Comparison of ENCODE assay signal across 9 cellular contexts in genomic region chr3:53102601-53103147, GRCh38. TPM values are rescaled to one million over a fixed set of nuclear protein-coding genes. Genes with fewer than 3 reads are reported as not detected.
DNase-seq lines count a peak whose midpoint lies in the region; ATAC-seq and TF ChIP-seq lines count a peak whose summit lies in the region.
"Had no signal": no experiment of that assay in that cellular context is flagged by ENCODE, and none has a peak within 500 bp of the region (broad histone marks: within the 10 kb centered on the region; RNA-seq: fewer than 3 reads in every experiment).

No MANE protein-coding gene starts in this region.

- H3K4me3 Mint-ChIP-seq in osteocyte (ENCODE audit: unreplicated experiment), result no peak overlapping the region

- peaks cover 4% of the 10 kb centered on the region for H3K4me1 Mint-ChIP-seq in osteocyte (ENCODE audit: unreplicated experiment)

- intact Hi-C loops in left colon (cut with DNase I, micrococcal nuclease), result no loop called here
- intact Hi-C loops in ovary (cut with DNase I), result no loop called here

- H3K27ac ChIP-seq in ovary, result no peak overlapping the region
- H3K27ac ChIP-seq: SJSA1 had no signal

- no peaks in the 10 kb centered on the region for H3K27me3 Mint-ChIP-seq in osteocyte (ENCODE audit: unreplicated experiment)

- H3K9me3 Mint-ChIP-seq in osteocyte (ENCODE audit: unreplicated experiment), result no peaks in the 10 kb centered on the region

- peak; percentile 81 for ATAC-seq in HG02588 (IDR thresholded peaks at IDR 0.05; ENCODE audit: unreplicated experiment)
- ATAC-seq in left colon, result peak; percentile 84

- TF ChIP-seq POLR2A in GM18951 (IDR thresholded peaks at IDR 0.05; ENCODE audit: extremely low read depth, insufficient read depth, insufficient read length), result peak; percentile 38
- TF ChIP-seq POLR2A in ovary (IDR thresholded peaks at IDR 0.05), result no peak

- H3K9me3 ChIP-seq in ovary, result no peaks in the 10 kb centered on the region
- H3K9me3 ChIP-seq: SJSA1 had no signal

- TF ChIP-seq EP300 in ovary (IDR thresholded peaks at IDR 0.05), result no peak

- DNase-seq in NOMO-1 treated with dmso at 0.1 percent for 144 hours (lab: John Stamatoyannopoulos, UW; ENCODE audit: unreplicated experiment) (peak; percentile 87), left colon (peak in 1 of 2 donors; percentile 7), osteocyte (ENCODE audit: extremely low spot score, unreplicated experiment) (no peak), NCI-H1436 (lab: John Stamatoyannopoulos, UW) (no peak), ovary (no peak)
- no peak for DNase-seq in effector CD4-positive, alpha-beta T cell

- no peak overlapping the region for H3K4me3 ChIP-seq in ovary
- H3K4me3 ChIP-seq: SJSA1 had no signal

- H3K27ac Mint-ChIP-seq in osteocyte (ENCODE audit: unreplicated experiment), result no peak overlapping the region

- in situ Hi-C loops in GM18951 (cut with MboI; ENCODE audit: low sequenced_read_pairs, unreplicated experiment), result no loop called here

- no peak for TF ChIP-seq CTCF in osteocyte (IDR thresholded peaks at IDR 0.05)
- no peak for TF ChIP-seq CTCF in ovary (IDR thresholded peaks at IDR 0.05)

- H3K36me3 ChIP-seq in ovary, result no peaks in the 10 kb centered on the region

- H3K4me1 ChIP-seq in ovary (ENCODE audit: insufficient read depth), result no peaks in the 10 kb centered on the region
- H3K4me1 ChIP-seq: SJSA1 had no signal

- peaks cover 30% of the 10 kb centered on the region for H3K36me3 Mint-ChIP-seq in osteocyte (ENCODE audit: unreplicated experiment)

- WGBS in ovary, 3 donors, result 77 to 82% (median 81%) methylated on average over 6 of the region's 6 CpGs

- no peaks in the 10 kb centered on the region for H3K27me3 ChIP-seq in ovary
- H3K27me3 ChIP-seq: SJSA1 had no signal

RNA-seq across cellular contexts. Expression of gene RFT1, which starts 27.6 kb away (rescaled TPM):
- total RNA-seq in left colon (10 to 100 TPM; 13.1 to 14.1 TPM), osteocyte (19.1 and 21.4 TPM in 2 replicates), ovary (10 to 100 TPM in 6 of 7 donors, 1 to 10 TPM in 1; 8.9 to 23.6 (median 17.8) TPM)
- 10 to 100 TPM in 1 of 2 donors, 1 to 10 TPM in 1; 8.3 to 20.8 TPM for polyA plus RNA-seq in ovary

RNA-seq across cellular contexts. Expression of gene SFMBT1, which starts 56.8 kb away (rescaled TPM):
- total RNA-seq in left colon (10 to 100 TPM; 18.8 to 32.0 TPM), osteocyte (7.9 and 8.0 TPM in 2 replicates), ovary (10 to 100 TPM in 3 of 7 donors, 1 to 10 TPM in 4; 4.6 to 21.1 (median 7.7) TPM)
- polyA plus RNA-seq in ovary, result 1 to 10 TPM; 1.2 to 4.4 TPM

RNA-seq across cellular contexts. Expression of gene PRKCD, which starts 58.3 kb away (rescaled TPM):
- 10 to 100 TPM; 93.3 to 94.0 TPM for total RNA-seq in left colon
- 14.9 and 17.1 TPM in 2 replicates for total RNA-seq in osteocyte
- 10 to 100 TPM in 6 of 7 donors, 1 to 10 TPM in 1; 6.6 to 19.7 (median 15.2) TPM for total RNA-seq in ovary
- polyA plus RNA-seq in ovary, result 10 to 100 TPM in 1 of 2 donors, 1 to 10 TPM in 1; 9.6 to 22.2 TPM
